Comparison of ENCODE assay signal across 8 cellular contexts in the genomic region with DNA sequence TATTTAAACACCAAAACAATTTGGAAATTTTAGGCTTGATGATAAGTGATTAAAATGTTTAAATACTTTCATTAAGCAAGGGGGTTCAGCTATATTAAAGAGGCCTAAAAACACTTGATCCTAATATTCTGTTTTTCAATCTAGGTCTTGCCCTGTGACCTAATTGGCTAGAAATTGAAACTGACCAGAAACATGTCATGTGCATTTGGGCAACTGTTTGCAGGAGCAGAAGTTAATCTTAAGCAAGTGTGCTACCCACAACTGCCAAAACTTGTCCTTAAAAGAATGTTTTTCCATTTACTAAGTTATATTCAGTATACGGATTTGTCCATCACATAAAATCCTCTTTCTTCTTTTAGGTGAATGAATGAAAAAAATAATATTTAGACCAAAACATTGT.
"Had no signal": no experiment of that assay in that cellular context is flagged by ENCODE, and none has a peak within 500 bp of the region (broad histone marks: within the 10 kb centered on the region; RNA-seq: fewer than 3 reads in every experiment).

No MANE protein-coding gene starts in this region.

- H3K4me2 ChIP-seq: GM23338 had no signal

- H3K4me1 Mint-ChIP-seq: GM23338, H9, IgD-negative memory B cell had no signal

- H3K4me3 Mint-ChIP-seq: GM23338, H9, IgD-negative memory B cell had no signal

- FAIRE-seq: H1, H54, HTR-8/SVneo had no signal

- H3K27me3 Mint-ChIP-seq: IgD-negative memory B cell had no signal

- DNase-seq: H9, HCEC 1CT, KG1 had no signal

- H3K4me3 ChIP-seq: GM23338 had no signal

- H3K36me3 Mint-ChIP-seq: IgD-negative memory B cell had no signal

- H2AFZ ChIP-seq: GM23338 had no signal
